Comparison of ENCODE assay signal across 18 cellular contexts in genomic region chr1:119729044-119729443, GRCh38. TPM values are rescaled to one million over a fixed set of nuclear protein-coding genes. Genes with fewer than 3 reads are reported as not detected.
A peak's percentile ranks its signal among the peaks of the same experiment; 100 is the strongest.
DNase-seq lines count a peak whose midpoint lies in the region; ATAC-seq and TF ChIP-seq lines count a peak whose summit lies in the region.
"Had no signal": no experiment of that assay in that cellular context is flagged by ENCODE, and none has a peak within 500 bp of the region (broad histone marks: within the 10 kb centered on the region; RNA-seq: fewer than 3 reads in every experiment).

No MANE protein-coding gene starts in this region.

- no peak overlapping the region for H3K4me3 ChIP-seq in body of pancreas
- H3K4me3 ChIP-seq: HAP-1 had no signal

- H3K4me3 Mint-ChIP-seq in progenitor cell of endocrine pancreas (ENCODE audit: low read depth), result no peak overlapping the region
- H3K4me3 Mint-ChIP-seq: CD4-positive, alpha-beta memory T cell had no signal

- H3K4me1 Mint-ChIP-seq in progenitor cell of endocrine pancreas (ENCODE audit: low read depth), result peaks cover 18% of the 10 kb centered on the region
- H3K4me1 Mint-ChIP-seq: CD4-positive, alpha-beta memory T cell had no signal

- H3K27ac Mint-ChIP-seq in progenitor cell of endocrine pancreas, result peak overlapping the region; percentile 45

- H3K27me3 ChIP-seq in body of pancreas, result no peaks in the 10 kb centered on the region
- H3K27me3 ChIP-seq: BE2C had no signal

- TF ChIP-seq CTCF in progenitor cell of endocrine pancreas (IDR thresholded peaks at IDR 0.05; ENCODE audit: unreplicated experiment) (no peak), GM10248 (IDR thresholded peaks at IDR 0.05; ENCODE audit: control extremely low read depth, extremely low read depth, low read depth, missing control alignments) (no peak), body of pancreas (IDR thresholded peaks at IDR 0.05) (no peak)

- H3K36me3 ChIP-seq in body of pancreas (replicated peaks in 1 of 2; ENCODE audit: insufficient read depth in 1 of 2, low read depth in 2 of 2), result no peaks in the 10 kb centered on the region

- CTCF ChIA-PET in GM10248 (lab: Yijun Ruan, JAX), result interaction anchor here (1.2 to 4.2 kb wide), 4 partner anchors 9 to 20 kb away, joined by 3 to 21 read pairs (median 4); no protein-coding TSS in a partner anchor

- H3K4me1 ChIP-seq in body of pancreas, result peaks cover 10% of the 10 kb centered on the region
- H3K4me1 ChIP-seq: BE2C, HAP-1 had no signal

- H3K9me3 ChIP-seq in body of pancreas, result no peaks in the 10 kb centered on the region
- H3K9me3 ChIP-seq: BE2C, HAP-1 had no signal

- POLR2A ChIA-PET in GM10248 (lab: Yijun Ruan, JAX), result no interaction called here

- H3K36me3 Mint-ChIP-seq in progenitor cell of endocrine pancreas (ENCODE audit: insufficient read depth), result peaks cover 49% of the 10 kb centered on the region
- H3K36me3 Mint-ChIP-seq: CD4-positive, alpha-beta memory T cell had no signal

- ATAC-seq in left colon (peak; percentile 27), body of pancreas (no peak)

- no peaks in the 10 kb centered on the region for H3K27me3 Mint-ChIP-seq in progenitor cell of endocrine pancreas
- H3K27me3 Mint-ChIP-seq: CD4-positive, alpha-beta memory T cell had no signal

- DNase-seq in COLO668 (lab: John Stamatoyannopoulos, UW; ENCODE audit: unreplicated experiment) (peak; percentile 19), NCI-H69 (lab: John Stamatoyannopoulos, UW) (peak; percentile 61), left colon (no peak), progenitor cell of endocrine pancreas (ENCODE audit: low spot score, unreplicated experiment) (no peak), GM10248 (ENCODE audit: extremely low spot score) (no peak), inferior parietal cortex (ENCODE audit: extremely low spot score) (no peak), body of pancreas (no peak), ureter (ENCODE audit: low spot score) (no peak)
- DNase-seq: BE2C; CD4-positive, alpha-beta memory T cell; COR-L47; DMS153; DMS79 treated with DMSO at 0.1 percent for 48 hours; EL; GOT3 had no signal

- no peak overlapping the region for H3K27ac ChIP-seq in body of pancreas
- H3K27ac ChIP-seq: C4-2B had no signal

- intact Hi-C loops in left colon (cut with DNase I, micrococcal nuclease) (no loop called here), body of pancreas (cut with DNase I) (no loop called here)

- TF ChIP-seq POLR2A in body of pancreas (IDR thresholded peaks at IDR 0.05), result no peak

- no peaks in the 10 kb centered on the region for H3K9me3 Mint-ChIP-seq in progenitor cell of endocrine pancreas (ENCODE audit: low read depth)
- H3K9me3 Mint-ChIP-seq: CD4-positive, alpha-beta memory T cell had no signal

RNA-seq across cellular contexts. Expression of gene PHGDH, which starts 17.3 kb away (rescaled TPM):
- total RNA-seq in left colon, result 1 to 10 TPM; 4.6 to 8.6 TPM
- 428 and 452 TPM in 2 replicates for total RNA-seq in progenitor cell of endocrine pancreas
- 100 to 1,000 TPM in 1 of 2 donors, 10 to 100 TPM in 1; 75.5 to 101 TPM for total RNA-seq in body of pancreas
- total RNA-seq in ureter, result 195 TPM

RNA-seq across cellular contexts. Expression of gene HMGCS2, which starts 39.7 kb away (rescaled TPM):
- total RNA-seq in left colon (100 to 1,000 TPM; 583 to 627 TPM), progenitor cell of endocrine pancreas (105 and 112 TPM in 2 replicates), body of pancreas (1 to 10 TPM in 1 of 2 donors, not detected in 1; 6.0 TPM), ureter (305 TPM)
- total RNA-seq: CD4-positive, alpha-beta memory T cell; HT1080 had no signal

Comparison
In these comparisons a context has a peak if more than half of its experiments do, and no peak if none do; other contexts are left out.
1. DNase-seq: peak in COLO668 (single experiment) and NCI-H69 (single experiment); none in left colon (0 of 2), progenitor cell of endocrine pancreas (single experiment), GM10248 (single experiment), inferior parietal cortex (single experiment), body of pancreas (0 of 4) and ureter (single experiment).
2. RNA of gene PHGDH, which starts 17.3 kb away (total RNA-seq): 428 to 452 TPM in progenitor cell of endocrine pancreas, 195 TPM in ureter (single experiment) and 75.5 to 101 TPM in body of pancreas; 4.6 to 8.6 TPM in left colon; every median in the first group is over 4 times any median in the second.
3. RNA of gene HMGCS2, which starts 39.7 kb away (total RNA-seq): 583 to 627 TPM in left colon, 305 TPM in ureter (single experiment) and 105 to 112 TPM in progenitor cell of endocrine pancreas; 6.0 TPM in body of pancreas; every median in the first group is over 10 times any median in the second.